ENCODE assay signal across 1 cellular context in genomic region chr2:168030862-168031624, GRCh38.
TF ChIP-seq lines count a peak whose summit lies in the region.

No MANE protein-coding gene starts in this region.

TF ChIP-seq in GM23338, 12 proteins besides CTCF, POLR2A, EP300 and RAD21 (continued from another document):
- no peak for TF ChIP-seq REST (IDR thresholded peaks at IDR 0.05; ENCODE audit: unreplicated experiment)
- no peak for TF ChIP-seq CREB1 (CRISPR knock-in tag; IDR thresholded peaks at IDR 0.05; ENCODE audit: low read depth)
- no peak for TF ChIP-seq ZNF331 (CRISPR knock-in tag; IDR thresholded peaks at IDR 0.05; ENCODE audit: low read depth)
- no peak for TF ChIP-seq STAT1 (IDR thresholded peaks at IDR 0.05; ENCODE audit: unreplicated experiment)
- no peak for TF ChIP-seq ZNF114 (CRISPR knock-in tag; IDR thresholded peaks at IDR 0.05)
- no peak for TF ChIP-seq NANOG (IDR thresholded peaks at IDR 0.05; ENCODE audit: borderline replicate concordance)
- no peak for TF ChIP-seq EZH2phosphoT487 (IDR thresholded peaks at IDR 0.05; ENCODE audit: unreplicated experiment)
- no peak for TF ChIP-seq POLR2AphosphoS5 (IDR thresholded peaks at IDR 0.05; ENCODE audit: low read depth)
